ENCODE assay signal across 8 cellular contexts in genomic region chr2:167331636-167332232, GRCh38. TPM values are rescaled to one million over a fixed set of nuclear protein-coding genes. Genes with fewer than 3 reads are reported as not detected.
A peak's percentile ranks its signal among the peaks of the same experiment; 100 is the strongest.
DNase-seq lines count a peak whose midpoint lies in the region; ATAC-seq, FAIRE-seq and TF ChIP-seq lines count a peak whose summit lies in the region.

No MANE protein-coding gene starts in this region.

- H3K9me3 Mint-ChIP-seq in natural killer cell = peaks cover 2 to 7% of the 10 kb centered on the region in 2 donors

- no peak overlapping the region for H3K4me3 Mint-ChIP-seq in natural killer cell

- no peak for FAIRE-seq in HTR-8/SVneo (lab: Jason Lieb, UNC)

- H3K27me3 Mint-ChIP-seq in natural killer cell (ENCODE audit: low read depth in 2 of 2) = no peaks in the 10 kb centered on the region

- no peaks in the 10 kb centered on the region for H3K4me1 Mint-ChIP-seq in natural killer cell

- in situ Hi-C loops in GM13977 (cut with MboI; ENCODE audit: low pct_unique_long_range_greater_than_20kb, low sequenced_read_pairs, unreplicated experiment) = no loop called here

- H3K36me3 Mint-ChIP-seq in natural killer cell = no peaks in the 10 kb centered on the region

- DNase-seq in GM13977 (ENCODE audit: low spot score) (peak; percentile 4), RPMI8226 (peak; percentile 6), left colon (peak; percentile 28 to 30), NCI-H2029 treated with DMSO at 0.1 percent for 48 hours (lab: John Stamatoyannopoulos, UW) (no peak), HTR-8/SVneo (ENCODE audit: insufficient read length, low spot score) (no peak), natural killer cell (no peak), anterior cingulate cortex (lab: John Stamatoyannopoulos, UW) (no peak)

- ATAC-seq in HG02588 (IDR thresholded peaks at IDR 0.05; ENCODE audit: unreplicated experiment) (peak; percentile 54), left colon (peak; percentile 26), natural killer cell (no peak)

- no peak overlapping the region for H3K27ac Mint-ChIP-seq in natural killer cell

- peak; percentile 24 for TF ChIP-seq CTCF in GM13977 (IDR thresholded peaks at IDR 0.05; ENCODE audit: extremely low read depth, insufficient read depth, missing control alignments)
- no peak for TF ChIP-seq CTCF in natural killer cell (IDR thresholded peaks at IDR 0.05)

- intact Hi-C loops in left colon (cut with DNase I, micrococcal nuclease) = no loop called here
- intact Hi-C loops in natural killer cell (cut with micrococcal nuclease) = no loop called here

RNA-seq across cellular contexts. Expression of gene B3GALT1, which starts 38.9 kb away (rescaled TPM):
- total RNA-seq in left colon = 10 to 100 TPM; 15.6 to 17.2 TPM
- under 1 TPM in 1 of 3 donors, not detected in 2; 0.05 TPM for total RNA-seq in natural killer cell

Comparison
In these comparisons a context has a peak if more than half of its experiments do, and no peak if none do; other contexts are left out.
1. DNase-seq: peak in GM13977 (single experiment), RPMI8226 (single experiment) and left colon (2 of 2); none in NCI-H2029 treated with DMSO at 0.1 percent for 48 hours (single experiment), HTR-8/SVneo (single experiment), natural killer cell (single experiment) and anterior cingulate cortex (0 of 58).
2. ATAC-seq: peak in HG02588 (single experiment) and left colon (single experiment); none in natural killer cell (0 of 3).
3. RNA of gene B3GALT1, which starts 38.9 kb away (total RNA-seq): 15.6 to 17.2 TPM in left colon; 0.05 TPM in natural killer cell; every median in the first group is over 10 times any median in the second.